17 cellular contexts compared by ENCODE assay signal in the genomic region with DNA sequence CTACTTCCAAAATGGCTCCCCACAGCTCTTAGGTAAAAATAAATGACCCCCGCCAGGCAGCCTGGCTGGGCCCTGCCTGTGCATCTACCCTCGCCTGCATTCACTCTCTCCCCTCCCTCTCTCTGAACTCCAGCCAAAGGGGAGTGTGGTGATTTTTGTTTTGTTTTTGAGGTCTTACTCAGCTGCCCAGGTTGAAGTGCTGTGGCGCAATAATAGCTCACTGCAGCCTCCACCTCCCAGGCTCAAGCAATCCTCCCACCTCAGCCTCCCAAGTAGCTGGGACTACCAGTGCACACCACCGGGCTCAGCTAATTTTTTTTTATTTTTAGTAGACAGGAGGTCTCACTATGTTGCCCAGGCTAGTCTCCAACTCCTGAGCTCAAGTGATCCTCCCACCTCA. TPM values are rescaled to one million over a fixed set of nuclear protein-coding genes. Genes with fewer than 3 reads are reported as not detected.
A peak's percentile ranks its signal among the peaks of the same experiment; 100 is the strongest.
DNase-seq lines count a peak whose midpoint lies in the region; ATAC-seq and TF ChIP-seq lines count a peak whose summit lies in the region.
"Had no signal": no experiment of that assay in that cellular context is flagged by ENCODE, and none has a peak within 500 bp of the region (broad histone marks: within the 10 kb centered on the region; RNA-seq: fewer than 3 reads in every experiment).

No MANE protein-coding gene starts in this region.

- no peak overlapping the region for H3K4ac ChIP-seq in neuronal stem cell (ENCODE audit: low read length)

- peak overlapping the region; percentile 64 for H3K4me3 Mint-ChIP-seq in activated CD4-positive, alpha-beta T cell treated with anti-CD3 and anti-CD28 coated beads, Interleukin-2, amount 10 ng/mL, durations not matched to agents 7 days and 5 days
- no peak overlapping the region for H3K4me3 Mint-ChIP-seq in activated CD8-positive, alpha-beta T cell treated with anti-CD3 and anti-CD28 coated beads, Interleukin-2, amount 10 ng/mL, durations not matched to agents 7 days and 5 days
- H3K4me3 Mint-ChIP-seq in natural killer cell: peak overlapping the region; percentile 72
- H3K4me3 Mint-ChIP-seq: endodermal cell had no signal

- intact Hi-C loops in natural killer cell (cut with micrococcal nuclease): loop anchor here (10.0 kb wide), 1 partner anchor 138 kb away; no protein-coding TSS in a partner anchor

- H3K4me1 Mint-ChIP-seq in activated CD4-positive, alpha-beta T cell treated with anti-CD3 and anti-CD28 coated beads, Interleukin-2, amount 10 ng/mL, durations not matched to agents 7 days and 5 days: peaks cover 85% of the 10 kb centered on the region
- H3K4me1 Mint-ChIP-seq in activated CD8-positive, alpha-beta T cell treated with anti-CD3 and anti-CD28 coated beads, Interleukin-2, amount 10 ng/mL, durations not matched to agents 7 days and 5 days (ENCODE audit: low read depth): peaks cover 83% of the 10 kb centered on the region
- H3K4me1 Mint-ChIP-seq in natural killer cell: peaks cover 90 to 91% of the 10 kb centered on the region in 2 donors

- no peak for DNase-seq in activated CD4-positive, alpha-beta T cell treated with anti-CD3 and anti-CD28 coated beads, Interleukin-2, amount 10 ng/mL, durations not matched to agents 7 days and 5 days
- no peak for DNase-seq in activated CD4-positive, alpha-beta T cell treated with anti-CD3 and anti-CD28 coated beads for 4 hours
- no peak for DNase-seq in HL-60 (ENCODE audit: low read depth in 1 of 2, low spot score in 1 of 2)
- DNase-seq in activated CD8-positive, alpha-beta T cell treated with anti-CD3 and anti-CD28 coated beads, Interleukin-2, amount 10 ng/mL, durations not matched to agents 7 days and 5 days: no peak
- DNase-seq in natural killer cell: no peak
- DNase-seq in neuronal stem cell (ENCODE audit: low spot score): no peak
- DNase-seq in dermis blood vessel endothelial cell: no peak
- no peak for DNase-seq in OCI-M2 (lab: John Stamatoyannopoulos, UW; ENCODE audit: unreplicated experiment)
- DNase-seq: ACHN; activated CD8-positive, alpha-beta memory T cell treated with anti-CD3 and anti-CD28 coated beads for 24 hours; central memory CD4-positive, alpha-beta T cell; endodermal cell; left cardiac atrium; posterior cingulate gyrus; stomach had no signal

- no peaks in the 10 kb centered on the region for H3K79me1 ChIP-seq in neuronal stem cell (ENCODE audit: low read depth, low read length)

- H4K8ac ChIP-seq in neuronal stem cell (ENCODE audit: low read depth, low read length): no peak overlapping the region

- H3K4me3 ChIP-seq in HL-60 (replicated peaks; ENCODE audit: insufficient read depth, low read length) (no peak overlapping the region), neuronal stem cell (ENCODE audit: low read length in 2 of 2) (no peak overlapping the region)
- H3K4me3 ChIP-seq: stomach had no signal

- POLR2A ChIA-PET in activated CD4-positive, alpha-beta T cell treated with anti-CD3 and anti-CD28 coated beads, Interleukin-2, amount 10 ng/mL, durations not matched to agents 7 days and 5 days (lab: Charles Lee): interaction anchor here (0.7 to 1.2 kb wide), 2 partner anchors 15 to 569 kb away, joined by 3 read pairs; partner anchors contain the start of gene NFATC2
- POLR2A ChIA-PET in activated CD8-positive, alpha-beta T cell treated with anti-CD3 and anti-CD28 coated beads, Interleukin-2, amount 10 ng/mL, durations not matched to agents 7 days and 5 days (lab: Charles Lee): interaction anchor here (0.9 to 3.9 kb wide), 3 partner anchors 15 to 126 kb away, joined by 3 to 30 read pairs (median 4); partner anchors contain the start of gene NFATC2

- no peak overlapping the region for H3K9ac ChIP-seq in neuronal stem cell (ENCODE audit: low read depth, low read length, poor library complexity)

- H3K36me3 Mint-ChIP-seq in activated CD4-positive, alpha-beta T cell treated with anti-CD3 and anti-CD28 coated beads, Interleukin-2, amount 10 ng/mL, durations not matched to agents 7 days and 5 days (ENCODE audit: low read depth): peaks cover 51% of the 10 kb centered on the region
- H3K36me3 Mint-ChIP-seq in activated CD8-positive, alpha-beta T cell treated with anti-CD3 and anti-CD28 coated beads, Interleukin-2, amount 10 ng/mL, durations not matched to agents 7 days and 5 days (ENCODE audit: low read depth): peaks cover 52% of the 10 kb centered on the region
- peaks cover 12% of the 10 kb centered on the region for H3K36me3 Mint-ChIP-seq in natural killer cell

- H2BK12ac ChIP-seq in neuronal stem cell (ENCODE audit: low read length): no peak overlapping the region

- no peak overlapping the region for H2BK5ac ChIP-seq in neuronal stem cell (ENCODE audit: low read length)

- ATAC-seq in activated CD8-positive, alpha-beta T cell treated with anti-CD3 and anti-CD28 coated beads, Interleukin-2, amount 10 ng/mL, durations not matched to agents 7 days and 5 days: no peak
- no peak for ATAC-seq in natural killer cell
- ATAC-seq: HCT116, left cardiac atrium, Right ventricle myocardium inferior had no signal

- H3K18ac ChIP-seq in neuronal stem cell (ENCODE audit: low read length): no peak overlapping the region

- no peaks in the 10 kb centered on the region for H3K9me3 Mint-ChIP-seq in activated CD4-positive, alpha-beta T cell treated with anti-CD3 and anti-CD28 coated beads, Interleukin-2, amount 10 ng/mL, durations not matched to agents 7 days and 5 days
- no peaks in the 10 kb centered on the region for H3K9me3 Mint-ChIP-seq in activated CD8-positive, alpha-beta T cell treated with anti-CD3 and anti-CD28 coated beads, Interleukin-2, amount 10 ng/mL, durations not matched to agents 7 days and 5 days (ENCODE audit: insufficient read depth)
- H3K9me3 Mint-ChIP-seq in natural killer cell: no peaks in the 10 kb centered on the region
- H3K9me3 Mint-ChIP-seq: endodermal cell had no signal

- WGBS in neuronal stem cell (ENCODE audit: extremely low coverage in 2 of 2, insufficient read length in 2 of 2, insufficient replicate concordance in 1 of 2), 2 donors: no CpG with 5 or more reads among the region's 4 CpGs

- no peak overlapping the region for H2AK5ac ChIP-seq in neuronal stem cell (ENCODE audit: low read depth, low read length)

- TF ChIP-seq CTCF in HL-60 (IDR thresholded peaks at IDR 0.05; ENCODE audit: insufficient read depth, low read length) (no peak), natural killer cell (IDR thresholded peaks at IDR 0.05) (no peak)

- no peak overlapping the region for H2BK120ac ChIP-seq in neuronal stem cell (ENCODE audit: low read depth, low read length)

- no peak overlapping the region for H3K4me2 ChIP-seq in neuronal stem cell (ENCODE audit: insufficient read depth, low read length, poor library complexity, severe bottlenecking)

- no peak overlapping the region for H3K14ac ChIP-seq in neuronal stem cell (ENCODE audit: low read length)

- H3K27ac ChIP-seq in HL-60 (replicated peaks) (peak overlapping the region; percentile 69), neuronal stem cell (replicated peaks; ENCODE audit: low read length) (no peak overlapping the region)

- peaks cover 3 to 4% of the 10 kb centered on the region in 2 donors for H3K4me1 ChIP-seq in neuronal stem cell (ENCODE audit: control insufficient read depth in 2 of 2, insufficient read depth in 1 of 2, low read depth in 1 of 2, low read length in 2 of 2)

- H3K36me3 ChIP-seq in neuronal stem cell (replicated peaks in 1 of 2; ENCODE audit: control insufficient read depth in 2 of 2, insufficient read depth in 2 of 2, low read length in 2 of 2): no peaks in the 10 kb centered on the region

- H2BK15ac ChIP-seq in neuronal stem cell (ENCODE audit: low read length): no peak overlapping the region

- peak overlapping the region; percentile 85 for H3K27ac Mint-ChIP-seq in activated CD4-positive, alpha-beta T cell treated with anti-CD3 and anti-CD28 coated beads, Interleukin-2, amount 10 ng/mL, durations not matched to agents 7 days and 5 days
- H3K27ac Mint-ChIP-seq in activated CD8-positive, alpha-beta T cell treated with anti-CD3 and anti-CD28 coated beads, Interleukin-2, amount 10 ng/mL, durations not matched to agents 7 days and 5 days: peak overlapping the region; percentile 90
- H3K27ac Mint-ChIP-seq in natural killer cell: peak overlapping the region; percentile 95 to 100
- H3K27ac Mint-ChIP-seq: endodermal cell had no signal

- H4K91ac ChIP-seq in neuronal stem cell (ENCODE audit: low read depth, low read length, poor library complexity): no peak overlapping the region

- CTCF ChIA-PET in activated CD4-positive, alpha-beta T cell treated with anti-CD3 and anti-CD28 coated beads, Interleukin-2, amount 10 ng/mL, durations not matched to agents 7 days and 5 days (lab: Charles Lee): interaction anchor here (0.5 to 1.8 kb wide), 8 partner anchors 9 to 591 kb away, joined by 3 to 8 read pairs (median 4); no protein-coding TSS in a partner anchor
- CTCF ChIA-PET in activated CD8-positive, alpha-beta T cell treated with anti-CD3 and anti-CD28 coated beads, Interleukin-2, amount 10 ng/mL, durations not matched to agents 7 days and 5 days (lab: Charles Lee): interaction anchor here (0.7 to 2.3 kb wide), 6 partner anchors 11 to 785 kb away, joined by 3 to 13 read pairs (median 5); no protein-coding TSS in a partner anchor

- no peaks in the 10 kb centered on the region for H3K27me3 ChIP-seq in HL-60 (ENCODE audit: insufficient read depth, poor library complexity, severe bottlenecking)
- H3K27me3 ChIP-seq in neuronal stem cell (ENCODE audit: control insufficient read depth in 3 of 3, insufficient read depth in 3 of 3, low read depth in 1 of 3, low read length in 3 of 3): no peaks in the 10 kb centered on the region
- H3K27me3 ChIP-seq: stomach had no signal

- H2AFZ ChIP-seq in neuronal stem cell (ENCODE audit: low read length): no peak overlapping the region

- no peak overlapping the region for H3K23ac ChIP-seq in neuronal stem cell (ENCODE audit: low read depth, low read length, poor library complexity)

- H3K27me3 Mint-ChIP-seq in activated CD4-positive, alpha-beta T cell treated with anti-CD3 and anti-CD28 coated beads, Interleukin-2, amount 10 ng/mL, durations not matched to agents 7 days and 5 days: no peaks in the 10 kb centered on the region
- no peaks in the 10 kb centered on the region for H3K27me3 Mint-ChIP-seq in activated CD8-positive, alpha-beta T cell treated with anti-CD3 and anti-CD28 coated beads, Interleukin-2, amount 10 ng/mL, durations not matched to agents 7 days and 5 days (ENCODE audit: low read depth)
- H3K27me3 Mint-ChIP-seq in natural killer cell (ENCODE audit: low read depth in 2 of 2): no peaks in the 10 kb centered on the region

- H3K9me3 ChIP-seq in neuronal stem cell (replicated peaks in 1 of 2; ENCODE audit: control insufficient read depth in 2 of 2, insufficient read depth in 1 of 2, low read depth in 1 of 2, low read length in 2 of 2): no peaks in the 10 kb centered on the region
- H3K9me3 ChIP-seq: stomach had no signal

RNA-seq across cellular contexts. Expression of gene NFATC2, which starts 15.8 kb away (rescaled TPM):
- total RNA-seq in activated CD4-positive, alpha-beta T cell treated with anti-CD3 and anti-CD28 coated beads, Interleukin-2, amount 10 ng/mL, durations not matched to agents 7 days and 5 days: 10 to 100 TPM; 62.0 to 68.8 TPM
- 10 to 100 TPM; 53.5 to 55.8 TPM for total RNA-seq in activated CD8-positive, alpha-beta T cell treated with anti-CD3 and anti-CD28 coated beads, Interleukin-2, amount 10 ng/mL, durations not matched to agents 7 days and 5 days
- total RNA-seq in natural killer cell (100 to 1,000 TPM; 141 to 195 (median 160) TPM), dermis blood vessel endothelial cell (4.8 and 8.8 TPM in 2 replicates)
- 0.67 TPM for polyA plus RNA-seq in neuronal stem cell (2013, experiment 1 of 2)
- polyA plus RNA-seq in neuronal stem cell (2013, experiment 2 of 2): 0.76 TPM
